ENCODE assay signal across 8 cellular contexts in the genomic region with DNA sequence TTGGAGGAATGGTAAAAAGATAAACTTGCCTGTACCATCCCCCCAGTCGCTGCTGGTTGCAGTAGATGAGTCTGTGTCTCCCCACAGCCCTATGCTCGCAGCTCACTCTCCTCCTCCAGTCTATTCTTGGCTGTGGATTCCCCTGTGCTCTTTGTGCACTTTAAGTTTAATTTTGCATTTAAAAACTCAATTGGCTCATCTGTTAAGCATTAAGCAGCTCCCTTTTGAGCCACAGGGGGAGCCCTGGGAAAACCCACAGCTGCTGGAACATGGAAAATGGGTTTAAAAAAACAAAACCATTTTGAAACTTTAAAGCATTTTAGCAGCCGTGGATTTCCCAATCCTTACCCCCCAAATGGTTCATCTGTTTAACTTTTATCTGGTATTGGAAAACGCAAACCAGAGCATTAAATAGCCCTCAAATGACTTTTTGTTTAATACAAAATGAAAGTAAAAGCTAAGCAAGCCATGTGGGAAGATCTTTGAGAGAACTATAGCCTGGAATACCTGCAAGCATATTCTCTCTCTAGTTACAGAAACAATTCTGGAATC.
DNase-seq lines count a peak whose midpoint lies in the region; ATAC-seq, FAIRE-seq and TF ChIP-seq lines count a peak whose summit lies in the region.

No MANE protein-coding gene starts in this region.

- H3K4me1 Mint-ChIP-seq in natural killer cell treated with Interleukin-12 subunit alpha and Interleukin-12 subunit beta and Interleukin-15 and Interleukin-18, amount 100 ng/mL, for 72 hours (ENCODE audit: low read depth in 2 of 2) = no peaks in the 10 kb centered on the region

- TF ChIP-seq CTCF in GM10266 (IDR thresholded peaks at IDR 0.05; ENCODE audit: control insufficient read depth, insufficient read depth, low read depth, missing control alignments) = peak; percentile 29
- TF ChIP-seq CTCF in OCI-LY1 (IDR thresholded peaks at IDR 0.05; ENCODE audit: low read length) = peak; percentile 27; the same call in 1 of the 2 replicates

- H3K79me2 ChIP-seq in OCI-LY1 (ENCODE audit: insufficient read depth, low read length) = no peaks in the 10 kb centered on the region

- H3K4me1 ChIP-seq in OCI-LY1 (ENCODE audit: insufficient read depth, low read length, severe bottlenecking) (no peaks in the 10 kb centered on the region), muscle layer of duodenum (ENCODE audit: control insufficient read depth in 1 of 2, insufficient read depth in 2 of 2, low read length in 2 of 2) (peaks cover 0 to 6% of the 10 kb centered on the region in 2 donors)

- H3K4me3 Mint-ChIP-seq in natural killer cell treated with Interleukin-12 subunit alpha and Interleukin-12 subunit beta and Interleukin-15 and Interleukin-18, amount 100 ng/mL, for 72 hours = no peak overlapping the region

- H3K9me3 ChIP-seq in OCI-LY1 (ENCODE audit: low read length) (no peaks in the 10 kb centered on the region), muscle layer of duodenum (ENCODE audit: control insufficient read depth in 1 of 2, low read length in 2 of 2) (no peaks in the 10 kb centered on the region)

- no peak overlapping the region for H3K4me3 ChIP-seq in OCI-LY1 (ENCODE audit: low read depth, low read length, poor library complexity, severe bottlenecking)
- H3K4me3 ChIP-seq in muscle layer of duodenum (ENCODE audit: low read depth in 1 of 2, low read length in 2 of 2) = peak overlapping the region; percentile 61 to 65

- ATAC-seq in HG02571 (IDR thresholded peaks at IDR 0.05; ENCODE audit: unreplicated experiment) = peak; percentile 63
- no peak for ATAC-seq in natural killer cell treated with Interleukin-12 subunit alpha and Interleukin-12 subunit beta and Interleukin-15 and Interleukin-18, amount 100 ng/mL, for 72 hours

- H3K27me3 Mint-ChIP-seq in natural killer cell treated with Interleukin-12 subunit alpha and Interleukin-12 subunit beta and Interleukin-15 and Interleukin-18, amount 100 ng/mL, for 72 hours = no peaks in the 10 kb centered on the region

- no peaks in the 10 kb centered on the region for H3K27me3 ChIP-seq in OCI-LY1 (ENCODE audit: insufficient read depth, low read length)
- H3K27me3 ChIP-seq in muscle layer of duodenum (ENCODE audit: low read depth, low read length) = no peaks in the 10 kb centered on the region

- no peak overlapping the region for H3K4me2 ChIP-seq in OCI-LY1 (ENCODE audit: low read length)

- H3K27ac ChIP-seq in OCI-LY1 (ENCODE audit: low read depth, low read length, poor library complexity, severe bottlenecking) = no peak overlapping the region
- H3K27ac ChIP-seq in muscle layer of duodenum (ENCODE audit: low read length) = peak overlapping the region; percentile 73

- peaks cover 6% of the 10 kb centered on the region for H3K9me3 Mint-ChIP-seq in natural killer cell treated with Interleukin-12 subunit alpha and Interleukin-12 subunit beta and Interleukin-15 and Interleukin-18, amount 100 ng/mL, for 72 hours

- H4K20me1 ChIP-seq in OCI-LY1 (ENCODE audit: insufficient read depth, low read length) = no peaks in the 10 kb centered on the region

- H3K36me3 Mint-ChIP-seq in natural killer cell treated with Interleukin-12 subunit alpha and Interleukin-12 subunit beta and Interleukin-15 and Interleukin-18, amount 100 ng/mL, for 72 hours = no peaks in the 10 kb centered on the region

- H3K36me3 ChIP-seq in OCI-LY1 (ENCODE audit: insufficient read depth, low read length) = no peaks in the 10 kb centered on the region
- H3K36me3 ChIP-seq in muscle layer of duodenum (ENCODE audit: control insufficient read depth in 1 of 2, insufficient read depth in 2 of 2, low read length in 2 of 2) = no peaks in the 10 kb centered on the region

- peak; percentile 66 for FAIRE-seq in endometrium (lab: Jason Lieb, UNC)

- no peaks in the 10 kb centered on the region for H3K9me2 ChIP-seq in OCI-LY1 (ENCODE audit: low read depth, low read length)

- H2AFZ ChIP-seq in OCI-LY1 (ENCODE audit: low read length) = no peak overlapping the region

- H3F3A ChIP-seq in OCI-LY1 (ENCODE audit: insufficient read depth, low read length) = no peaks in the 10 kb centered on the region

- no peak overlapping the region for H3K27ac Mint-ChIP-seq in natural killer cell treated with Interleukin-12 subunit alpha and Interleukin-12 subunit beta and Interleukin-15 and Interleukin-18, amount 100 ng/mL, for 72 hours

- H3K9ac ChIP-seq in OCI-LY1 (ENCODE audit: low read length) = no peak overlapping the region

- peak; percentile 18 for DNase-seq in GM10266 (ENCODE audit: extremely low spot score)
- DNase-seq in activated CD4-positive, alpha-beta T cell treated with anti-CD3 and anti-CD28 coated beads for 48 hours = no peak
- DNase-seq in NK-92 (lab: John Stamatoyannopoulos, UW; ENCODE audit: unreplicated experiment) = no peak
- no peak for DNase-seq in natural killer cell treated with Interleukin-12 subunit alpha and Interleukin-12 subunit beta and Interleukin-15 and Interleukin-18, amount 100 ng/mL, for 72 hours (ENCODE audit: low spot score)
